In genomic region chr3:85801955-85802354, GRCh38 we compare ENCODE assay signal across 1 cellular context.
TF ChIP-seq lines count a peak whose summit lies in the region.

No MANE protein-coding gene starts in this region.

TF ChIP-seq in GM23338, 12 proteins besides CTCF, POLR2A, EP300 and RAD21 (continued from another document):
- TF ChIP-seq ZNF331 (CRISPR knock-in tag; IDR thresholded peaks at IDR 0.05; ENCODE audit: low read depth) (no peak), NANOG (IDR thresholded peaks at IDR 0.05; ENCODE audit: borderline replicate concordance) (no peak)
TF ChIP-seq in GM23338: peak in this region for 0.
